17 cellular contexts compared by ENCODE assay signal in genomic region chr12:49987620-49988303, GRCh38. TPM values are rescaled to one million over a fixed set of nuclear protein-coding genes. Genes with fewer than 3 reads are reported as not detected.
DNase-seq lines count a peak whose midpoint lies in the region; ATAC-seq and TF ChIP-seq lines count a peak whose summit lies in the region.
"Had no signal": no experiment of that assay in that cellular context is flagged by ENCODE, and none has a peak within 500 bp of the region (broad histone marks: within the 10 kb centered on the region; RNA-seq: fewer than 3 reads in every experiment).

No MANE protein-coding gene starts in this region.

- no peak for TF ChIP-seq EP300 in esophagus muscularis mucosa (IDR thresholded peaks at IDR 0.05)
- peak in 2 of 4 donors; percentile 37 to 65 for TF ChIP-seq EP300 in sigmoid colon (IDR thresholded peaks at IDR 0.05)

- H3K27me3 ChIP-seq in HL-60 (ENCODE audit: insufficient read depth, poor library complexity, severe bottlenecking) (no peaks in the 10 kb centered on the region), esophagus muscularis mucosa (no peaks in the 10 kb centered on the region), sigmoid colon (no peaks in the 10 kb centered on the region)
- H3K27me3 ChIP-seq: dorsolateral prefrontal cortex had no signal

- TF ChIP-seq POLR2A in esophagus muscularis mucosa (IDR thresholded peaks at IDR 0.05; ENCODE audit: low read depth) (no peak), sigmoid colon (IDR thresholded peaks at IDR 0.05) (no peak)

- no peak overlapping the region for H3K4me3 ChIP-seq in HL-60 (replicated peaks; ENCODE audit: insufficient read depth, low read length)
- H3K4me3 ChIP-seq in esophagus muscularis mucosa = no peak overlapping the region
- no peak overlapping the region for H3K4me3 ChIP-seq in sigmoid colon
- H3K4me3 ChIP-seq: dorsolateral prefrontal cortex, GM23338, PC-9 had no signal

- no peak for TF ChIP-seq CTCF in HL-60 (IDR thresholded peaks at IDR 0.05; ENCODE audit: insufficient read depth, low read length)
- no peak for TF ChIP-seq CTCF in esophagus muscularis mucosa (IDR thresholded peaks at IDR 0.05)
- TF ChIP-seq CTCF in sigmoid colon (IDR thresholded peaks at IDR 0.05) = no peak

- H3K9me3 ChIP-seq in esophagus muscularis mucosa = no peaks in the 10 kb centered on the region
- H3K9me3 ChIP-seq in sigmoid colon = no peaks in the 10 kb centered on the region

- H3K27ac ChIP-seq in HL-60 (replicated peaks) = peak overlapping the region; percentile 30
- peak overlapping the region in 3 of 4 donors; percentile 37 to 65 (median 41) for H3K27ac ChIP-seq in esophagus muscularis mucosa (replicated peaks in 1 of 4)
- peak overlapping the region in 3 of 4 donors; percentile 64 to 77 (median 72) for H3K27ac ChIP-seq in sigmoid colon
- H3K27ac ChIP-seq: C4-2B, PC-9 had no signal

- DNase-seq in HL-60 (ENCODE audit: low read depth in 1 of 2, low spot score in 1 of 2) = peak in 1 of 2 experiments; percentile 89
- DNase-seq in NCI-H2171 treated with DMSO at 0.1 percent for 48 hours (lab: John Stamatoyannopoulos, UW) = peak; percentile 95
- no peak for DNase-seq in esophagus muscularis mucosa (ENCODE audit: extremely low spot score)
- DNase-seq in sigmoid colon = peak; percentile 69
- DNase-seq in NCI-H128 (lab: John Stamatoyannopoulos, UW; ENCODE audit: unreplicated experiment) = no peak
- no peak for DNase-seq in NCI-H146 (lab: John Stamatoyannopoulos, UW)
- DNase-seq: activated T-cell treated with anti-CD3 and anti-CD28 coated beads, Interleukin-2, amount 50 U/mL, for 48 hours; anterior cingulate cortex; dorsolateral prefrontal cortex; PC-9; retina; stimulated activated naive CD8-positive, alpha-beta T cell treated with anti-CD3 and anti-CD28 coated beads, Interleukin-15, amount 100 ng/mL, for 72 hours; T-helper 17 cell had no signal

- ATAC-seq in HG02610 (IDR thresholded peaks at IDR 0.05; ENCODE audit: unreplicated experiment) = no peak
- ATAC-seq: GM23338; stimulated activated naive CD8-positive, alpha-beta T cell treated with anti-CD3 and anti-CD28 coated beads, Interleukin-15, amount 100 ng/mL, for 72 hours; T-helper 17 cell had no signal

- H3K4me1 ChIP-seq in esophagus muscularis mucosa = peaks cover 5 to 26% (median 23%) of the 10 kb centered on the region in 4 donors
- peaks cover 0 to 74% (median 47%) of the 10 kb centered on the region in 4 donors for H3K4me1 ChIP-seq in sigmoid colon

- intact Hi-C loops in esophagus muscularis mucosa (cut with DNase I) = no loop called here
- intact Hi-C loops in sigmoid colon (cut with DNase I) = no loop called here

- 65% methylated on average over 4 of the region's 4 CpGs for WGBS in esophagus muscularis mucosa
- WGBS in sigmoid colon, 2 donors = 66 to 77% methylated on average over 4 of the region's 4 CpGs

- H3K36me3 ChIP-seq in esophagus muscularis mucosa = peaks cover 0 to 13% (median 12%) of the 10 kb centered on the region in 4 donors
- peaks cover 0 to 14% (median 5%) of the 10 kb centered on the region in 4 donors for H3K36me3 ChIP-seq in sigmoid colon

RNA-seq across cellular contexts. Expression of gene AQP6, which starts 15.0 kb away (rescaled TPM):
- total RNA-seq in esophagus muscularis mucosa = under 1 TPM in 1 of 4 donors, not detected in 3; 0.11 TPM
- under 1 TPM; 0.14 to 0.83 (median 0.60) TPM for total RNA-seq in sigmoid colon
- polyA plus RNA-seq in sigmoid colon = under 1 TPM in 1 of 3 donors, not detected in 2; 0.12 TPM
- total RNA-seq: GM23338, PC-9, T-helper 17 cell had no signal

RNA-seq across cellular contexts. Expression of gene AQP5, which starts 26.1 kb away (rescaled TPM):
- total RNA-seq in esophagus muscularis mucosa = under 1 TPM in 1 of 4 donors, not detected in 3; 0.83 TPM
- not detected for total RNA-seq in sigmoid colon
- polyA plus RNA-seq in sigmoid colon = under 1 TPM in 1 of 3 donors, not detected in 2; 0.09 TPM
- total RNA-seq: G401, T-helper 17 cell had no signal

RNA-seq across cellular contexts. Expression of gene AQP2, which starts 37.2 kb away (rescaled TPM):
- not detected for total RNA-seq in esophagus muscularis mucosa
- total RNA-seq in sigmoid colon = not detected
- not detected for polyA plus RNA-seq in sigmoid colon
- total RNA-seq: dorsolateral prefrontal cortex, G401, PC-9, T-helper 17 cell had no signal
- polyA plus RNA-seq: GM23338 had no signal

RNA-seq across cellular contexts. Expression of gene RACGAP1, which starts 37.5 kb away (rescaled TPM):
- total RNA-seq in esophagus muscularis mucosa (10 to 100 TPM; 10.5 to 13.3 (median 11.4) TPM), sigmoid colon (10 to 100 TPM; 14.1 to 42.6 (median 27.0) TPM)
- 10 to 100 TPM in 1 of 3 donors, 1 to 10 TPM in 2; 4.8 to 22.5 (median 8.3) TPM for polyA plus RNA-seq in sigmoid colon

Comparison
In these comparisons a context has a peak if more than half of its experiments do, and no peak if none do; other contexts are left out.
1. DNase-seq: peak in NCI-H2171 treated with DMSO at 0.1 percent for 48 hours (single experiment) and sigmoid colon (single experiment); none in esophagus muscularis mucosa (single experiment), NCI-H128 (single experiment) and NCI-H146 (single experiment).
2. Peak in every context shown above with its lines, with median percentiles within 50 percentile points of each other: H3K27ac ChIP-seq.